8 cellular contexts compared by ENCODE assay signal in the genomic region with DNA sequence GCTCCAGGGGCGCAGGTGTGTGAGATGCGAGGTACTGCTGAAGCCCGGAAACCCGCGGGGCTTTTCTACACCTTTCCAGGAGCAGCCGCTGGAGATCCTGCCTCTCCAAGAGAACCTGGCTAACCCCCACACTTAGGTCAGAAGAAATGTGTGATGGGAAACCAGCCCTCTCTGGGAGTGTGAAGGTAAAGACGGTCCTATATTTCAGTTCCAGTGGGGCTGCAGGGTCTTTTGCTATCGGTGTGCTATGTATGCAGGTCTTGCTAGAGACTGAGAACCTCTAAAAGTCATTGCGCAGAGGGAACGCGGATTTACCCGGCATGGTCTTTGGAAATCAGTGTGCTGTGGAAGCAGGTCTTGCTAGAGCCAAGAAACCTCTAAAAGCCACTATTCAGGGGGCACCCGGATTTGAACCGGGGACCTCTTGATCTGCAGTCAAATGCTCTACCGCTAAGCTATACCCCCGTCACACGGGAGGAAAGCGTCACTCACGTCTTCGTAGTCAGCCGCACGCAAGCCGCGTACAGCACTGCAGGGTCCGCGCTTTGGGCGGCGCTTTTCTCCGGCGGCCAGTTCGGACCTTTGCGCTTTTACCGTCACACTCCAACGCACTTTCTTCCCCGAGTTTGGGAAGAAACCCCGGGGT. TPM values are rescaled to one million over a fixed set of nuclear protein-coding genes. Genes with fewer than 3 reads are reported as not detected.
DNase-seq lines count a peak whose midpoint lies in the region; ATAC-seq and TF ChIP-seq lines count a peak whose summit lies in the region.

No MANE protein-coding gene starts in this region.

- H3K36me3 ChIP-seq in neutrophil: no peaks in the 10 kb centered on the region

- peak; percentile 50 for DNase-seq in GM12864 (ENCODE audit: low read depth)
- DNase-seq in activated T-helper 1 cell treated with anti-CD3 and anti-CD28 coated beads, Interleukin-12 subunit alpha, Interleukin-12 subunit beta, Interleukin-2, Interleukin-4 antibody, amounts not matched to agents 30 ng/mL and 10 ng/mL and 1 ng/mL, durations not matched to agents 14 hours and 24 hours and 36 hours (ENCODE audit: low spot score): peak; percentile 14
- DNase-seq in foreskin fibroblast: peak; percentile 64 to 83
- DNase-seq in NCI-H2029 (lab: John Stamatoyannopoulos, UW): no peak
- no peak for DNase-seq in GOT3 (lab: John Stamatoyannopoulos, UW)

- H3K9me3 Mint-ChIP-seq in activated T-helper 1 cell treated with anti-CD3 and anti-CD28 coated beads, Interleukin-12 subunit alpha, Interleukin-12 subunit beta, Interleukin-2, Interleukin-4 antibody, amounts not matched to agents 30 ng/mL and 10 ng/mL and 1 ng/mL, durations not matched to agents 14 hours and 24 hours and 36 hours: no peaks in the 10 kb centered on the region

- H3K4me1 Mint-ChIP-seq in activated T-helper 1 cell treated with anti-CD3 and anti-CD28 coated beads, Interleukin-12 subunit alpha, Interleukin-12 subunit beta, Interleukin-2, Interleukin-4 antibody, amounts not matched to agents 30 ng/mL and 10 ng/mL and 1 ng/mL, durations not matched to agents 14 hours and 24 hours and 36 hours (ENCODE audit: low read depth): peaks cover 14% of the 10 kb centered on the region

- no peaks in the 10 kb centered on the region for H3K9me3 ChIP-seq in neutrophil

- intact Hi-C loops in activated T-helper 1 cell treated with anti-CD3 and anti-CD28 coated beads, Interleukin-12 subunit alpha, Interleukin-12 subunit beta, Interleukin-2, Interleukin-4 antibody, amounts not matched to agents 30 ng/mL and 10 ng/mL and 1 ng/mL, durations not matched to agents 14 hours and 24 hours and 36 hours (cut with micrococcal nuclease): no loop called here

- no peaks in the 10 kb centered on the region for H3K36me3 Mint-ChIP-seq in activated T-helper 1 cell treated with anti-CD3 and anti-CD28 coated beads, Interleukin-12 subunit alpha, Interleukin-12 subunit beta, Interleukin-2, Interleukin-4 antibody, amounts not matched to agents 30 ng/mL and 10 ng/mL and 1 ng/mL, durations not matched to agents 14 hours and 24 hours and 36 hours (ENCODE audit: low read depth)

- H3K4me3 Mint-ChIP-seq in activated T-helper 1 cell treated with anti-CD3 and anti-CD28 coated beads, Interleukin-12 subunit alpha, Interleukin-12 subunit beta, Interleukin-2, Interleukin-4 antibody, amounts not matched to agents 30 ng/mL and 10 ng/mL and 1 ng/mL, durations not matched to agents 14 hours and 24 hours and 36 hours: peak overlapping the region; percentile 64

- peak overlapping the region; percentile 87 for H3K27ac Mint-ChIP-seq in activated T-helper 1 cell treated with anti-CD3 and anti-CD28 coated beads, Interleukin-12 subunit alpha, Interleukin-12 subunit beta, Interleukin-2, Interleukin-4 antibody, amounts not matched to agents 30 ng/mL and 10 ng/mL and 1 ng/mL, durations not matched to agents 14 hours and 24 hours and 36 hours

- H3K27ac ChIP-seq in neutrophil (no peak overlapping the region), temporal lobe (ENCODE audit: low read depth, low read length) (peak overlapping the region; percentile 44)

- H3K4me1 ChIP-seq in neutrophil (ENCODE audit: control insufficient read depth in 1 of 2, insufficient read depth in 1 of 2, low read depth in 1 of 2, low read length in 1 of 2): no peaks in the 10 kb centered on the region

- H3K4me3 ChIP-seq in GM12864 (ENCODE audit: low read depth, low read length): no peak overlapping the region; the same call in 1 of the 2 replicates
- peak overlapping the region; percentile 15 to 38 for H3K4me3 ChIP-seq in foreskin fibroblast (ENCODE audit: low read depth in 1 of 2, low read length in 2 of 2)
- peak overlapping the region; percentile 2 to 8 for H3K4me3 ChIP-seq in neutrophil (ENCODE audit: low read depth in 1 of 2, low read length in 1 of 2)

- ATAC-seq in GM19467 (IDR thresholded peaks at IDR 0.05; ENCODE audit: unreplicated experiment): no peak

- TF ChIP-seq CTCF in GM12864 (IDR thresholded peaks at IDR 0.05; ENCODE audit: low read depth, low read length, missing control alignments) (no peak), foreskin fibroblast (IDR thresholded peaks at IDR 0.05; ENCODE audit: low read depth, low read length) (no peak), neutrophil (IDR thresholded peaks at IDR 0.05) (no peak)

- H3K27me3 ChIP-seq in neutrophil: peaks cover 44% of the 10 kb centered on the region

- peaks cover 28% of the 10 kb centered on the region for H3K27me3 Mint-ChIP-seq in activated T-helper 1 cell treated with anti-CD3 and anti-CD28 coated beads, Interleukin-12 subunit alpha, Interleukin-12 subunit beta, Interleukin-2, Interleukin-4 antibody, amounts not matched to agents 30 ng/mL and 10 ng/mL and 1 ng/mL, durations not matched to agents 14 hours and 24 hours and 36 hours (ENCODE audit: insufficient read depth)

RNA-seq across cellular contexts. Expression of gene ZNF777, which starts 46.0 kb away (rescaled TPM):
- 19.0 and 19.3 TPM in 2 replicates for total RNA-seq in activated T-helper 1 cell treated with anti-CD3 and anti-CD28 coated beads, Interleukin-12 subunit alpha, Interleukin-12 subunit beta, Interleukin-2, Interleukin-4 antibody, amounts not matched to agents 30 ng/mL and 10 ng/mL and 1 ng/mL, durations not matched to agents 14 hours and 24 hours and 36 hours
- 4.4 TPM for total RNA-seq in temporal lobe

Comparison
In these comparisons a context has a peak if more than half of its experiments do, and no peak if none do; other contexts are left out.
1. DNase-seq: peak in GM12864 (single experiment), activated T-helper 1 cell treated with anti-CD3 and anti-CD28 coated beads, Interleukin-12 subunit alpha, Interleukin-12 subunit beta, Interleukin-2, Interleukin-4 antibody, amounts not matched to agents 30 ng/mL and 10 ng/mL and 1 ng/mL, durations not matched to agents 14 hours and 24 hours and 36 hours (single experiment) and foreskin fibroblast (2 of 2); none in NCI-H2029 (single experiment) and GOT3 (single experiment).